Comparison of ENCODE assay signal across 2 cellular contexts in the genomic region with DNA sequence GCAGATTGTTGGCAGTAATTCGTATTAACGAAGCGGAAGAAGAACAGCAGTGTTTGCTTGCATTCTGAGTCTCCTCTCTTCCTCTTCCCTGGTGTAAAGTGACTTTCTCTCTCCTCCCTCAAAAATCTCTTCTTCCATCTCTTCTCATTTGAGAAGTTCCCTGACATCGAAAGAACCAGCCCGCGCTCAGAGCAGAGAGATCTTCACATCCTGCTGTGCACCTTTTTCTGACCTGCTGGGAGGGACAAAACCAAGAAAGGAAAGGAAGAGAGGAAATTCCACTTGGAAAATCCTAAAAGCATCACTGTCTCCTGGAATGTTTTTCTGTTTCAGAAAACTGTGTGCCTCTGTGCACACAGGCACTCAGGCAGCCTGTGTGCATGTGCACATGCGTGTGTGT.
TF ChIP-seq lines count a peak whose summit lies in the region.

No MANE protein-coding gene starts in this region.

TF ChIP-seq in SK-N-SH, 30 proteins besides CTCF, POLR2A, EP300 and RAD21 (continued from another document):
- no peak for TF ChIP-seq RXRA (IDR thresholded peaks at IDR 0.05; ENCODE audit: borderline replicate concordance, low read depth)
- TF ChIP-seq, protein P1, sequence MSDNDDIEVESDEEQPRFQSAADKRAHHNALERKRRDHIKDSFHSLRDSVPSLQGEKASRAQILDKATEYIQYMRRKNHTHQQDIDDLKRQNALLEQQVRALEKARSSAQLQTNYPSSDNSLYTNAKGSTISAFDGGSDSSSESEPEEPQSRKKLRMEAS (IDR thresholded peaks at IDR 0.05; ENCODE audit: low read depth): no peak
- no peak for TF ChIP-seq YY1 (IDR thresholded peaks at IDR 0.05; ENCODE audit: low read depth)
- TF ChIP-seq JUND (IDR thresholded peaks at IDR 0.05): no peak
- TF ChIP-seq, protein P2, sequence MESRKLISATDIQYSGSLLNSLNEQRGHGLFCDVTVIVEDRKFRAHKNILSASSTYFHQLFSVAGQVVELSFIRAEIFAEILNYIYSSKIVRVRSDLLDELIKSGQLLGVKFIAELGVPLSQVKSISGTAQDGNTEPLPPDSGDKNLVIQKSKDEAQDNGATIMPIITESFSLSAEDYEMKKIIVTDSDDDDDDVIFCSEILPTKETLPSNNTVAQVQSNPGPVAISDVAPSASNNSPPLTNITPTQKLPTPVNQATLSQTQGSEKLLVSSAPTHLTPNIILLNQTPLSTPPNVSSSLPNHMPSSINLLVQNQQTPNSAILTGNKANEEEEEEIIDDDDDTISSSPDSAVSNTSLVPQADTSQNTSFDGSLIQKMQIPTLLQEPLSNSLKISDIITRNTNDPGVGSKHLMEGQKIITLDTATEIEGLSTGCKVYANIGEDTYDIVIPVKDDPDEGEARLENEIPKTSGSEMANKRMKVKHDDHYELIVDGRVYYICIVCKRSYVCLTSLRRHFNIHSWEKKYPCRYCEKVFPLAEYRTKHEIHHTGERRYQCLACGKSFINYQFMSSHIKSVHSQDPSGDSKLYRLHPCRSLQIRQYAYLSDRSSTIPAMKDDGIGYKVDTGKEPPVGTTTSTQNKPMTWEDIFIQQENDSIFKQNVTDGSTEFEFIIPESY (IDR thresholded peaks at IDR 0.05; ENCODE audit: borderline replicate concordance, low read depth): no peak
- TF ChIP-seq, protein P3, sequence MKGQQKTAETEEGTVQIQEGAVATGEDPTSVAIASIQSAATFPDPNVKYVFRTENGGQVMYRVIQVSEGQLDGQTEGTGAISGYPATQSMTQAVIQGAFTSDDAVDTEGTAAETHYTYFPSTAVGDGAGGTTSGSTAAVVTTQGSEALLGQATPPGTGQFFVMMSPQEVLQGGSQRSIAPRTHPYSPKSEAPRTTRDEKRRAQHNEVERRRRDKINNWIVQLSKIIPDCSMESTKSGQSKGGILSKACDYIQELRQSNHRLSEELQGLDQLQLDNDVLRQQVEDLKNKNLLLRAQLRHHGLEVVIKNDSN (IDR thresholded peaks at IDR 0.05; ENCODE audit: borderline replicate concordance, low read depth): no peak
- no peak for TF ChIP-seq TCF12 (IDR thresholded peaks at IDR 0.05)
- no peak for TF ChIP-seq SIN3A (IDR thresholded peaks at IDR 0.05; ENCODE audit: borderline replicate concordance, low read depth, low read length)

TF ChIP-seq in SK-N-SH treated with all-trans-retinoic acid at 6 μM for 48 hours, 23 proteins besides CTCF, POLR2A, EP300 and RAD21:
- TF ChIP-seq, protein P4, sequence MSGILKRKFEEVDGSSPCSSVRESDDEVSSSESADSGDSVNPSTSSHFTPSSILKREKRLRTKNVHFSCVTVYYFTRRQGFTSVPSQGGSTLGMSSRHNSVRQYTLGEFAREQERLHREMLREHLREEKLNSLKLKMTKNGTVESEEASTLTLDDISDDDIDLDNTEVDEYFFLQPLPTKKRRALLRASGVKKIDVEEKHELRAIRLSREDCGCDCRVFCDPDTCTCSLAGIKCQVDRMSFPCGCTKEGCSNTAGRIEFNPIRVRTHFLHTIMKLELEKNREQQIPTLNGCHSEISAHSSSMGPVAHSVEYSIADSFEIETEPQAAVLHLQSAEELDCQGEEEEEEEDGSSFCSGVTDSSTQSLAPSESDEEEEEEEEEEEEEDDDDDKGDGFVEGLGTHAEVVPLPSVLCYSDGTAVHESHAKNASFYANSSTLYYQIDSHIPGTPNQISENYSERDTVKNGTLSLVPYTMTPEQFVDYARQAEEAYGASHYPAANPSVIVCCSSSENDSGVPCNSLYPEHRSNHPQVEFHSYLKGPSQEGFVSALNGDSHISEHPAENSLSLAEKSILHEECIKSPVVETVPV (CRISPR knock-in tag; IDR thresholded peaks at IDR 0.05): no peak
- TF ChIP-seq OSR1 (CRISPR knock-in tag; IDR thresholded peaks at IDR 0.05) (no peak), ZFP30 (CRISPR knock-in tag; IDR thresholded peaks at IDR 0.05) (no peak), TCF4 (CRISPR knock-in tag; IDR thresholded peaks at IDR 0.05; ENCODE audit: borderline replicate concordance) (no peak), ZFP3 (CRISPR knock-in tag; IDR thresholded peaks at IDR 0.05) (no peak), SNAI2 (CRISPR knock-in tag; IDR thresholded peaks at IDR 0.05) (no peak), BACH2 (CRISPR knock-in tag; IDR thresholded peaks at IDR 0.05; ENCODE audit: borderline replicate concordance) (no peak), ZNF8 (CRISPR knock-in tag; IDR thresholded peaks at IDR 0.05) (no peak), ZC3H10 (CRISPR knock-in tag; IDR thresholded peaks at IDR 0.05) (no peak), ARNTL (CRISPR knock-in tag; IDR thresholded peaks at IDR 0.05; ENCODE audit: borderline replicate concordance, low read depth) (no peak), TOX (CRISPR knock-in tag; IDR thresholded peaks at IDR 0.05; ENCODE audit: borderline replicate concordance) (no peak), ZNF565 (CRISPR knock-in tag; conservative IDR thresholded peaks at IDR 0.05; ENCODE audit: low read depth) (no peak), RARB (CRISPR knock-in tag; IDR thresholded peaks at IDR 0.05) (no peak), ISL1 (CRISPR knock-in tag; IDR thresholded peaks at IDR 0.05) (no peak)
- TF ChIP-seq, protein P5, sequence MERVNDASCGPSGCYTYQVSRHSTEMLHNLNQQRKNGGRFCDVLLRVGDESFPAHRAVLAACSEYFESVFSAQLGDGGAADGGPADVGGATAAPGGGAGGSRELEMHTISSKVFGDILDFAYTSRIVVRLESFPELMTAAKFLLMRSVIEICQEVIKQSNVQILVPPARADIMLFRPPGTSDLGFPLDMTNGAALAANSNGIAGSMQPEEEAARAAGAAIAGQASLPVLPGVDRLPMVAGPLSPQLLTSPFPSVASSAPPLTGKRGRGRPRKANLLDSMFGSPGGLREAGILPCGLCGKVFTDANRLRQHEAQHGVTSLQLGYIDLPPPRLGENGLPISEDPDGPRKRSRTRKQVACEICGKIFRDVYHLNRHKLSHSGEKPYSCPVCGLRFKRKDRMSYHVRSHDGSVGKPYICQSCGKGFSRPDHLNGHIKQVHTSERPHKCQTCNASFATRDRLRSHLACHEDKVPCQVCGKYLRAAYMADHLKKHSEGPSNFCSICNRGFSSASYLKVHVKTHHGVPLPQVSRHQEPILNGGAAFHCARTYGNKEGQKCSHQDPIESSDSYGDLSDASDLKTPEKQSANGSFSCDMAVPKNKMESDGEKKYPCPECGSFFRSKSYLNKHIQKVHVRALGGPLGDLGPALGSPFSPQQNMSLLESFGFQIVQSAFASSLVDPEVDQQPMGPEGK (CRISPR knock-in tag; IDR thresholded peaks at IDR 0.05; ENCODE audit: borderline replicate concordance): no peak
- TF ChIP-seq, protein P6, sequence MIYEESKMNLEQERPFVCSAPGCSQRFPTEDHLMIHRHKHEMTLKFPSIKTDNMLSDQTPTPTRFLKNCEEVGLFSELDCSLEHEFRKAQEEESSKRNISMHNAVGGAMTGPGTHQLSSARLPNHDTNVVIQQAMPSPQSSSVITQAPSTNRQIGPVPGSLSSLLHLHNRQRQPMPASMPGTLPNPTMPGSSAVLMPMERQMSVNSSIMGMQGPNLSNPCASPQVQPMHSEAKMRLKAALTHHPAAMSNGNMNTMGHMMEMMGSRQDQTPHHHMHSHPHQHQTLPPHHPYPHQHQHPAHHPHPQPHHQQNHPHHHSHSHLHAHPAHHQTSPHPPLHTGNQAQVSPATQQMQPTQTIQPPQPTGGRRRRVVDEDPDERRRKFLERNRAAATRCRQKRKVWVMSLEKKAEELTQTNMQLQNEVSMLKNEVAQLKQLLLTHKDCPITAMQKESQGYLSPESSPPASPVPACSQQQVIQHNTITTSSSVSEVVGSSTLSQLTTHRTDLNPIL (CRISPR knock-in tag; IDR thresholded peaks at IDR 0.05; ENCODE audit: low read depth): no peak
- TF ChIP-seq, protein P7, sequence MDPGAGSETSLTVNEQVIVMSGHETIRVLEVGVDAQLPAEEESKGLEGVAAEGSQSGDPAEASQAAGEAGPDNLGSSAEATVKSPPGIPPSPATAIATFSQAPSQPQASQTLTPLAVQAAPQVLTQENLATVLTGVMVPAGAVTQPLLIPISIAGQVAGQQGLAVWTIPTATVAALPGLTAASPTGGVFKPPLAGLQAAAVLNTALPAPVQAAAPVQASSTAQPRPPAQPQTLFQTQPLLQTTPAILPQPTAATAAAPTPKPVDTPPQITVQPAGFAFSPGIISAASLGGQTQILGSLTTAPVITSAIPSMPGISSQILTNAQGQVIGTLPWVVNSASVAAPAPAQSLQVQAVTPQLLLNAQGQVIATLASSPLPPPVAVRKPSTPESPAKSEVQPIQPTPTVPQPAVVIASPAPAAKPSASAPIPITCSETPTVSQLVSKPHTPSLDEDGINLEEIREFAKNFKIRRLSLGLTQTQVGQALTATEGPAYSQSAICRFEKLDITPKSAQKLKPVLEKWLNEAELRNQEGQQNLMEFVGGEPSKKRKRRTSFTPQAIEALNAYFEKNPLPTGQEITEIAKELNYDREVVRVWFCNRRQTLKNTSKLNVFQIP (CRISPR knock-in tag; IDR thresholded peaks at IDR 0.05; ENCODE audit: borderline replicate concordance, low read depth): no peak
- TF ChIP-seq, protein P8, sequence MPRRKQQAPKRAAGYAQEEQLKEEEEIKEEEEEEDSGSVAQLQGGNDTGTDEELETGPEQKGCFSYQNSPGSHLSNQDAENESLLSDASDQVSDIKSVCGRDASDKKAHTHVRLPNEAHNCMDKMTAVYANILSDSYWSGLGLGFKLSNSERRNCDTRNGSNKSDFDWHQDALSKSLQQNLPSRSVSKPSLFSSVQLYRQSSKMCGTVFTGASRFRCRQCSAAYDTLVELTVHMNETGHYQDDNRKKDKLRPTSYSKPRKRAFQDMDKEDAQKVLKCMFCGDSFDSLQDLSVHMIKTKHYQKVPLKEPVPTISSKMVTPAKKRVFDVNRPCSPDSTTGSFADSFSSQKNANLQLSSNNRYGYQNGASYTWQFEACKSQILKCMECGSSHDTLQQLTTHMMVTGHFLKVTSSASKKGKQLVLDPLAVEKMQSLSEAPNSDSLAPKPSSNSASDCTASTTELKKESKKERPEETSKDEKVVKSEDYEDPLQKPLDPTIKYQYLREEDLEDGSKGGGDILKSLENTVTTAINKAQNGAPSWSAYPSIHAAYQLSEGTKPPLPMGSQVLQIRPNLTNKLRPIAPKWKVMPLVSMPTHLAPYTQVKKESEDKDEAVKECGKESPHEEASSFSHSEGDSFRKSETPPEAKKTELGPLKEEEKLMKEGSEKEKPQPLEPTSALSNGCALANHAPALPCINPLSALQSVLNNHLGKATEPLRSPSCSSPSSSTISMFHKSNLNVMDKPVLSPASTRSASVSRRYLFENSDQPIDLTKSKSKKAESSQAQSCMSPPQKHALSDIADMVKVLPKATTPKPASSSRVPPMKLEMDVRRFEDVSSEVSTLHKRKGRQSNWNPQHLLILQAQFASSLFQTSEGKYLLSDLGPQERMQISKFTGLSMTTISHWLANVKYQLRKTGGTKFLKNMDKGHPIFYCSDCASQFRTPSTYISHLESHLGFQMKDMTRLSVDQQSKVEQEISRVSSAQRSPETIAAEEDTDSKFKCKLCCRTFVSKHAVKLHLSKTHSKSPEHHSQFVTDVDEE (CRISPR knock-in tag; IDR thresholded peaks at IDR 0.05): no peak
